14 cellular contexts compared by ENCODE assay signal in the genomic region with DNA sequence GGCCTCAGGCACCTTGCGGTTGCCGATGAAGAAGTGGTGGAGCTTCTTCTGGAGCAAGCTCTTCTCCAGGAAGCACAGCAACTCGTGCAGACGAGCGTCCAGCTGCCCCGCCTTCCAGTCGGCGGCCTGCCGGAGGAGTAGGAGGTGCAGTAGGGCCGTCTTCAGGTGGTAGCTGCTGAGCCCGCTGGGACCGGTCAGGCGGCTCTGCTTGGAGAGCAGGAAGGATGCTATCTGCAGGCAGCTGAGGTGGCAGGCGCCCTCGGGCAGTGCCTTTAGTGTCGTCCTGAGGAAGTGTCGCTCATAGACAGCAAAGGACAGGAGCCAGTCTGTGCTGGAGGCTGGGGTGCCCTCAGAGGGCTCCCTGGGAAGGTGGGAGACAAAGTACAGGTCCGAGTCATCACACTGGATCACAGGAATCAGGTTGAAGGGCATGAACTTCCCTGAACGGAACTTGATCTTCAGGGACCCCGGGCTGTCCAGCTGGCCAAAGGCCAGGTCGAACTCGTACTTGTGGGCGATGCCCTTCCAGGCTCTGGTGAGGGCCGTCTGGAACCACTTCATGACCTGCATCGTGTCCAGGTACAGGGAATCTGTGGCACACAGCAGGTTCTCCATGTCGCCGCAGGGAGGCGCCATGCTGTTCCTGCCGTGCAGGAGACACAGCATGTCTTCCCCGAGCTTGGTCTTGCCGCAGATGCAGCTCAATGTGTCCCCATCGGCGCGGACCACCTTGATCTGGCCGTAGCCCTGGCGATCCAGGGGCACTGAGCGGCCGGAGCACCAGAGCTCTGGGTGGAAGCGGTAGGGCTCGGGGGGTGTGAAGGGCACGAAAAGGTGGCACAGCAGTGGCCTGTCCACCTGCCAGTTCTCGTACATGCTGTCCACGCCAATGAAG. TPM values are rescaled to one million over a fixed set of nuclear protein-coding genes. Genes with fewer than 3 reads are reported as not detected.
DNase-seq lines count a peak whose midpoint lies in the region; ATAC-seq and TF ChIP-seq lines count a peak whose summit lies in the region.
"Had no signal": no experiment of that assay in that cellular context is flagged by ENCODE, and none has a peak within 500 bp of the region (broad histone marks: within the 10 kb centered on the region; RNA-seq: fewer than 3 reads in every experiment).

No MANE protein-coding gene starts in this region.

- POLR2A ChIA-PET in IMR-90 (lab: Charles Lee; ENCODE audit: unreplicated experiment): interaction anchor here (0.5 kb wide), 1 partner anchor 32 kb away, joined by 13 read pairs; no protein-coding TSS in a partner anchor

- 95% methylated on average over 34 of the region's 43 CpGs; no CpG with 5 or more reads in 1 of the 2 experiments for WGBS in IMR-90 (ENCODE audit: extremely low coverage in 2 of 2, insufficient read length in 1 of 2), 2 experiments
- 95 to 96% methylated on average over 43 of the region's 43 CpGs for WGBS in sigmoid colon, 2 donors

- H3F3A ChIP-seq in GM23338 (replicated peaks; ENCODE audit: low read depth): no peaks in the 10 kb centered on the region

- H3K27ac ChIP-seq in GM23338 (ENCODE audit: low read depth): no peak overlapping the region
- H3K27ac ChIP-seq in IMR-90 (ENCODE audit: insufficient read depth, low read length): no peak overlapping the region
- H3K27ac ChIP-seq in sigmoid colon: no peak overlapping the region
- H3K27ac ChIP-seq: C4-2B, GM23248 had no signal

- peaks cover 59% of the 10 kb centered on the region for H3K9me1 ChIP-seq in IMR-90 (ENCODE audit: insufficient read depth, low read length)

- no peak overlapping the region for H4K8ac ChIP-seq in IMR-90 (ENCODE audit: low read depth in 2 of 2, low read length in 2 of 2)

- H3K27me3 Mint-ChIP-seq in GM23338 (ENCODE audit: insufficient read depth, low read depth, poor library complexity): peaks cover 16% of the 10 kb centered on the region
- H3K27me3 Mint-ChIP-seq: CD4-positive, alpha-beta memory T cell had no signal

- H3K4me1 ChIP-seq in GM23338 (ENCODE audit: insufficient read depth): peaks cover 26% of the 10 kb centered on the region
- peaks cover 41% of the 10 kb centered on the region for H3K4me1 ChIP-seq in IMR-90 (ENCODE audit: control insufficient read depth, insufficient read depth, low read length)
- H3K4me1 ChIP-seq in sigmoid colon: peaks cover 0 to 47% (median 36%) of the 10 kb centered on the region in 4 donors
- H3K4me1 ChIP-seq: BE2C had no signal

- dilution Hi-C loops in IMR-90 (cut with HindIII; ENCODE audit: low sequenced_read_pairs, unreplicated experiment): no loop called here

- no peak for TF ChIP-seq POLR2A in IMR-90 (IDR thresholded peaks at IDR 0.05; ENCODE audit: low read depth, low read length)
- TF ChIP-seq POLR2A in sigmoid colon (IDR thresholded peaks at IDR 0.05): no peak

- no peak for DNase-seq in GM23338 (ENCODE audit: low spot score)
- no peak for DNase-seq in IMR-90
- peak; percentile 52 for DNase-seq in islet precursor cell
- DNase-seq in sigmoid colon: peak; percentile 63
- DNase-seq in SIG-M5 treated with dmso at 0.1 percent for 504 hours (lab: John Stamatoyannopoulos, UW; ENCODE audit: unreplicated experiment): no peak
- DNase-seq: BE2C; CD4-positive, alpha-beta memory T cell; DMS79; GM23248 had no signal

- H3K79me1 ChIP-seq in IMR-90 (ENCODE audit: low read depth in 1 of 2, low read length in 2 of 2): peaks cover 30 to 96% of the 10 kb centered on the region in 2 experiments

- in situ Hi-C loops in IMR-90 (cut with MboI; ENCODE audit: low sequenced_read_pairs): no loop called here

- no peaks in the 10 kb centered on the region; the same call in 2 of the 3 replicates for H3K9me3 Mint-ChIP-seq in GM23338
- H3K9me3 Mint-ChIP-seq: CD4-positive, alpha-beta memory T cell had no signal

- H2BK15ac ChIP-seq in IMR-90 (ENCODE audit: low read depth, low read length): no peak overlapping the region

- intact Hi-C loops in IMR-90 (cut with micrococcal nuclease): no loop called here
- intact Hi-C loops in sigmoid colon (cut with DNase I): no loop called here

- no peaks in the 10 kb centered on the region for H3K36me3 ChIP-seq in GM23338 (ENCODE audit: insufficient read depth)
- peaks cover 48% of the 10 kb centered on the region for H3K36me3 ChIP-seq in IMR-90 (ENCODE audit: control insufficient read depth, insufficient read depth, low read length)
- H3K36me3 ChIP-seq in sigmoid colon: peaks cover 19 to 49% (median 35%) of the 10 kb centered on the region in 4 donors
- H3K36me3 ChIP-seq: BE2C had no signal

- TF ChIP-seq RAD21 in IMR-90 (IDR thresholded peaks at IDR 0.05; ENCODE audit: low read length): no peak

- no peak overlapping the region for H2BK120ac ChIP-seq in IMR-90 (ENCODE audit: low read depth, low read length)

- no peak overlapping the region for H3K23ac ChIP-seq in IMR-90 (ENCODE audit: low read depth, low read length)

- H3K56ac ChIP-seq in IMR-90 (ENCODE audit: extremely low read depth, insufficient read depth, low read length): no peak overlapping the region

- H3K27ac Mint-ChIP-seq in GM23338: no peak overlapping the region

- H3K27me3 ChIP-seq in GM23338 (ENCODE audit: insufficient read depth) (no peaks in the 10 kb centered on the region), IMR-90 (ENCODE audit: control insufficient read depth, insufficient read depth, low read length) (no peaks in the 10 kb centered on the region), sigmoid colon (no peaks in the 10 kb centered on the region)
- H3K27me3 ChIP-seq: BE2C had no signal

- H4K20me1 ChIP-seq in GM23338 (replicated peaks; ENCODE audit: insufficient read depth) (peaks cover 23% of the 10 kb centered on the region), IMR-90 (ENCODE audit: insufficient read depth, low read length) (peaks cover 86% of the 10 kb centered on the region)

- H3K4me1 Mint-ChIP-seq in GM23338: peaks cover 31% of the 10 kb centered on the region

- ATAC-seq in GM23338: no peak
- ATAC-seq in IMR-90 (ENCODE audit: low read depth): no peak
- ATAC-seq in HG03095 (IDR thresholded peaks at IDR 0.05; ENCODE audit: unreplicated experiment): no peak
- ATAC-seq in GM19455 (IDR thresholded peaks at IDR 0.05; ENCODE audit: unreplicated experiment): no peak
- ATAC-seq: GM12878 had no signal

- H3K9me2 ChIP-seq in GM23338 (ENCODE audit: insufficient read depth): no peaks in the 10 kb centered on the region

- H3K36me3 Mint-ChIP-seq in GM23338 (ENCODE audit: low read depth): peaks cover 49% of the 10 kb centered on the region

- no peak overlapping the region for H3K4me3 Mint-ChIP-seq in GM23338
- H3K4me3 Mint-ChIP-seq: CD4-positive, alpha-beta memory T cell had no signal

- TF ChIP-seq CTCF in GM23338 (conservative IDR thresholded peaks at IDR 0.05; ENCODE audit: low read depth in 2 of 2): peak; percentile 22 to 65
- no peak for TF ChIP-seq CTCF in IMR-90 (conservative IDR thresholded peaks at IDR 0.05; ENCODE audit: low read depth, low read length)
- no peak for TF ChIP-seq CTCF in sigmoid colon (IDR thresholded peaks at IDR 0.05)

- H3K4me3 ChIP-seq in GM23338: no peak overlapping the region
- no peak overlapping the region for H3K4me3 ChIP-seq in IMR-90 (ENCODE audit: insufficient read depth, low read depth, low read length)
- H3K4me3 ChIP-seq in sigmoid colon: no peak overlapping the region
- H3K4me3 ChIP-seq: GM12878, GM23248, HAP-1 had no signal

- H3K18ac ChIP-seq in IMR-90 (ENCODE audit: low read depth, low read length): no peak overlapping the region

- BruUV-seq in IMR-90 (replicated peaks; lab: Mats Ljungman, UMichigan): no TSS peak

- H3K4ac ChIP-seq in IMR-90 (ENCODE audit: low read depth, low read length): no peak overlapping the region

- H3K79me2 ChIP-seq in GM23338 (replicated peaks; ENCODE audit: insufficient read depth): peaks cover 35% of the 10 kb centered on the region

- no peak for TF ChIP-seq EP300 in sigmoid colon (IDR thresholded peaks at IDR 0.05)

- H3K9ac ChIP-seq in IMR-90 (ENCODE audit: low read depth, low read length): no peak overlapping the region
- H3K9ac ChIP-seq: GM23248 had no signal

- no peak overlapping the region for H2BK5ac ChIP-seq in IMR-90 (ENCODE audit: low read depth, low read length, poor library complexity, severe bottlenecking)

- H2AK5ac ChIP-seq in IMR-90 (ENCODE audit: low read depth, low read length): no peak overlapping the region

- no peaks in the 10 kb centered on the region for H3K9me3 ChIP-seq in IMR-90 (ENCODE audit: control insufficient read depth, insufficient read depth, low read length)
- no peaks in the 10 kb centered on the region for H3K9me3 ChIP-seq in sigmoid colon
- H3K9me3 ChIP-seq: BE2C, HAP-1 had no signal

- CTCF ChIA-PET in IMR-90 (lab: Yijun Ruan, JAX): interaction anchor here (1.1 kb wide), 1 partner anchor 16 kb away, joined by 3 read pairs; no protein-coding TSS in a partner anchor

- no peak overlapping the region for H3K14ac ChIP-seq in IMR-90 (replicated peaks; ENCODE audit: low read depth, low read length)

- H3K4me2 ChIP-seq in GM23338 (no peak overlapping the region), IMR-90 (ENCODE audit: low read depth, low read length) (no peak overlapping the region)

- no peak overlapping the region for H2AFZ ChIP-seq in GM23338
- no peak overlapping the region for H2AFZ ChIP-seq in IMR-90 (replicated peaks; ENCODE audit: low read length, poor library complexity)
- H2AFZ ChIP-seq: GM23248 had no signal

- H4K91ac ChIP-seq in IMR-90 (ENCODE audit: insufficient read depth, low read depth, low read length): no peak overlapping the region

- H4K5ac ChIP-seq in IMR-90 (ENCODE audit: low read depth, low read length): no peak overlapping the region

- no peak overlapping the region for H2BK20ac ChIP-seq in IMR-90 (ENCODE audit: low read depth, low read length)

- peak overlapping the region; percentile 39 for H2AK9ac ChIP-seq in IMR-90 (replicated peaks; ENCODE audit: low read depth, low read length, poor library complexity)

RNA-seq across cellular contexts. Expression of gene ITPRIP, which starts 23.4 kb away (rescaled TPM):
- 15.2 and 15.9 TPM in 2 replicates for total RNA-seq in GM23338 (2014; rRNA removed; shearing (Covaris generic))
- polyA plus RNA-seq in GM23338 (2016; fragmentation: Nextera tagmentation; extraction: Ambion mirVana): 6.4 and 6.9 TPM in 2 replicates
- 7.2 and 7.5 TPM in 2 replicates for total RNA-seq in IMR-90 (2012; rRNA removed)
- 31.9 and 38.1 TPM in 2 replicates for polyA plus RNA-seq in IMR-90 (2012; rRNA removed)
- 24.7 and 46.9 TPM in 2 replicates for polyA plus RNA-seq in IMR-90 (2012; cell fraction: cytosol; rRNA removed)
- 64.8 and 65.2 TPM in 2 replicates for polyA plus RNA-seq in IMR-90 (2012; cell fraction: nucleus; rRNA removed; ENCODE audit: low replicate concordance)
- total RNA-seq in sigmoid colon: 10 to 100 TPM; 11.4 to 22.4 (median 15.3) TPM
- 1 to 10 TPM; 1.2 to 8.6 (median 1.6) TPM for polyA plus RNA-seq in sigmoid colon

RNA-seq across cellular contexts. Expression of gene CFAP58, which starts 38.8 kb away (rescaled TPM):
- 0.39 and 0.63 TPM in 2 replicates for total RNA-seq in GM23338 (2014; rRNA removed; shearing (Covaris generic))
- polyA plus RNA-seq in GM23338 (2016; fragmentation: Nextera tagmentation; extraction: Ambion mirVana) (0.24 and 0.89 TPM in 2 replicates), IMR-90 (2012; rRNA removed) (0.57 and 0.72 TPM in 2 replicates), sigmoid colon (under 1 TPM in 1 of 3 donors, not detected in 2; 0.09 TPM)
- total RNA-seq in IMR-90 (2012; rRNA removed) (0.36 and 0.83 TPM in 2 replicates), sigmoid colon (1 to 10 TPM in 1 of 4 donors, under 1 TPM in 3; 0.36 to 1.1 (median 0.61) TPM)
- 0.03 and 0.09 TPM in 2 replicates for polyA plus RNA-seq in IMR-90 (2012; cell fraction: cytosol; rRNA removed)
- 0.14 and 1.3 TPM in 2 replicates for polyA plus RNA-seq in IMR-90 (2012; cell fraction: nucleus; rRNA removed; ENCODE audit: low replicate concordance)
- total RNA-seq: CD4-positive, alpha-beta memory T cell had no signal
- polyA plus RNA-seq: CD4-positive, alpha-beta memory T cell had no signal

RNA-seq across cellular contexts. Expression of gene GSTO2, which starts 45.9 kb away (rescaled TPM):
- 30.7 and 39.3 TPM in 2 replicates for total RNA-seq in GM23338 (2014; rRNA removed; shearing (Covaris generic))
- 49.8 and 51.3 TPM in 2 replicates for polyA plus RNA-seq in GM23338 (2016; fragmentation: Nextera tagmentation; extraction: Ambion mirVana)
- total RNA-seq in IMR-90 (2012; rRNA removed): 1.9 and 2.3 TPM in 2 replicates
- 1.1 and 1.4 TPM in 2 replicates for polyA plus RNA-seq in IMR-90 (2012; rRNA removed)
- 1.0 and 3.0 TPM in 2 replicates for polyA plus RNA-seq in IMR-90 (2012; cell fraction: cytosol; rRNA removed)
- polyA plus RNA-seq in IMR-90 (2012; cell fraction: nucleus; rRNA removed; ENCODE audit: low replicate concordance): 1.2 and 2.8 TPM in 2 replicates
- 1 to 10 TPM in 3 of 4 donors, under 1 TPM in 1; 0.68 to 2.1 (median 1.4) TPM for total RNA-seq in sigmoid colon
- polyA plus RNA-seq in sigmoid colon: 10 to 100 TPM in 2 of 3 donors, 1 to 10 TPM in 1; 9.7 to 13.2 (median 12.2) TPM

Comparison
In these comparisons a context has a peak if more than half of its experiments do, and no peak if none do; other contexts are left out.
1. DNase-seq: peak in islet precursor cell (single experiment) and sigmoid colon (single experiment); none in GM23338 (single experiment), IMR-90 (single experiment) and SIG-M5 treated with dmso at 0.1 percent for 504 hours (single experiment).
2. CTCF ChIP-seq: peak in GM23338 (2 of 2); none in IMR-90 (single experiment) and sigmoid colon (0 of 4).